Comparison of ENCODE assay signal across 23 cellular contexts in genomic region chr16:2371421-2371820, GRCh38.
"Had no signal": no experiment of that assay in that cellular context is flagged by ENCODE, and none has a peak within 500 bp of the region (broad histone marks: within the 10 kb centered on the region; RNA-seq: fewer than 3 reads in every experiment).

No MANE protein-coding gene starts in this region.

- ATAC-seq: activated T-cell treated with anti-CD3 and anti-CD28 coated beads, Interleukin-2, amount 50 U/mL, for 72 hours; natural killer cell treated with Interleukin-12 subunit alpha and Interleukin-12 subunit beta and Interleukin-15 and Interleukin-18, amount 100 ng/mL, for 72 hours; stimulated activated naive CD8-positive, alpha-beta T cell treated with anti-CD3 and anti-CD28 coated beads, Interleukin-15, Interleukin-2, amounts not matched to agents 100 U/mL and 50 U/mL, for 24 hours; T-helper 17 cell had no signal

- H3K27ac ChIP-seq: dorsolateral prefrontal cortex, esophagus squamous epithelium, left lung, neutrophil, sigmoid colon, tibial artery had no signal

- H3K9me3 Mint-ChIP-seq: activated B cell treated with CpG ODN at 0.5 μM for 24 hours; activated CD4-positive, alpha-beta memory T cell treated with anti-CD3 and anti-CD28 coated beads for 36 hours; activated naive CD4-positive, alpha-beta T cell treated with anti-CD3 and anti-CD28 coated beads for 36 hours; activated naive CD8-positive, alpha-beta T cell treated with anti-CD3 and anti-CD28 coated beads, Interleukin-2, amount 10 ng/mL, durations not matched to agents 7 days and 5 days; activated T-cell treated with anti-CD3 and anti-CD28 coated beads, Interleukin-2, amount 50 U/mL, for 72 hours; memory B cell; natural killer cell treated with Interleukin-12 subunit alpha and Interleukin-12 subunit beta and Interleukin-15 and Interleukin-18, amount 100 ng/mL, for 72 hours had no signal

- H3K4me3 ChIP-seq: dorsolateral prefrontal cortex, esophagus squamous epithelium, left lung, sigmoid colon, smooth muscle cell, tibial artery had no signal

- H3K36me3 ChIP-seq: esophagus squamous epithelium, left lung, neutrophil, sigmoid colon, tibial artery had no signal

- H3K36me3 Mint-ChIP-seq: activated CD4-positive, alpha-beta memory T cell treated with anti-CD3 and anti-CD28 coated beads for 36 hours; activated naive CD8-positive, alpha-beta T cell treated with anti-CD3 and anti-CD28 coated beads, Interleukin-2, amount 10 ng/mL, durations not matched to agents 7 days and 5 days; memory B cell; natural killer cell treated with Interleukin-12 subunit alpha and Interleukin-12 subunit beta and Interleukin-15 and Interleukin-18, amount 100 ng/mL, for 72 hours had no signal

- DNase-seq: activated B cell treated with CpG ODN at 0.5 μM for 24 hours; activated CD4-positive, alpha-beta memory T cell treated with anti-CD3 and anti-CD28 coated beads for 36 hours; activated CD4-positive, alpha-beta T cell treated with anti-CD3 and anti-CD28 coated beads for 4 hours; activated effector memory CD4-positive, alpha-beta T cell treated with Interleukin-2 at 50 U/mL for 16 hours; activated naive CD4-positive, alpha-beta T cell treated with anti-CD3 and anti-CD28 coated beads for 36 hours; activated naive CD8-positive, alpha-beta T cell treated with anti-CD3 and anti-CD28 coated beads, Interleukin-2, amount 10 ng/mL, durations not matched to agents 7 days and 5 days; activated T-cell treated with anti-CD3 and anti-CD28 coated beads, Interleukin-2, amount 50 U/mL, for 72 hours; dorsolateral prefrontal cortex; esophagus squamous epithelium; foreskin fibroblast; hippocampal formation; left lung; posterior cingulate gyrus; sigmoid colon; stimulated activated CD4-positive, alpha-beta T cell treated with anti-CD3 and anti-CD28 coated beads, Interleukin-2, amount 100 ng/mL, for 48 hours; stimulated activated naive CD8-positive, alpha-beta T cell treated with anti-CD3 and anti-CD28 coated beads, Interleukin-15, Interleukin-2, amounts not matched to agents 100 U/mL and 50 U/mL, for 24 hours; SW 1271; T-helper 17 cell; tibial artery had no signal

- H3K27ac Mint-ChIP-seq: activated B cell treated with CpG ODN at 0.5 μM for 24 hours; activated CD4-positive, alpha-beta memory T cell treated with anti-CD3 and anti-CD28 coated beads for 36 hours; activated naive CD4-positive, alpha-beta T cell treated with anti-CD3 and anti-CD28 coated beads for 36 hours; activated naive CD8-positive, alpha-beta T cell treated with anti-CD3 and anti-CD28 coated beads, Interleukin-2, amount 10 ng/mL, durations not matched to agents 7 days and 5 days; activated T-cell treated with anti-CD3 and anti-CD28 coated beads, Interleukin-2, amount 50 U/mL, for 72 hours; memory B cell; natural killer cell treated with Interleukin-12 subunit alpha and Interleukin-12 subunit beta and Interleukin-15 and Interleukin-18, amount 100 ng/mL, for 72 hours; T-helper 17 cell had no signal

- H3K4me1 Mint-ChIP-seq: activated B cell treated with CpG ODN at 0.5 μM for 24 hours; activated naive CD8-positive, alpha-beta T cell treated with anti-CD3 and anti-CD28 coated beads, Interleukin-2, amount 10 ng/mL, durations not matched to agents 7 days and 5 days; T-helper 17 cell had no signal

- H3K4me1 ChIP-seq: esophagus squamous epithelium, left lung, sigmoid colon had no signal

- H3K4me3 Mint-ChIP-seq: activated B cell treated with CpG ODN at 0.5 μM for 24 hours; activated CD4-positive, alpha-beta memory T cell treated with anti-CD3 and anti-CD28 coated beads for 36 hours; activated naive CD4-positive, alpha-beta T cell treated with anti-CD3 and anti-CD28 coated beads for 36 hours; activated naive CD8-positive, alpha-beta T cell treated with anti-CD3 and anti-CD28 coated beads, Interleukin-2, amount 10 ng/mL, durations not matched to agents 7 days and 5 days; activated T-cell treated with anti-CD3 and anti-CD28 coated beads, Interleukin-2, amount 50 U/mL, for 72 hours; memory B cell; natural killer cell treated with Interleukin-12 subunit alpha and Interleukin-12 subunit beta and Interleukin-15 and Interleukin-18, amount 100 ng/mL, for 72 hours; T-helper 17 cell had no signal

- H3K27me3 ChIP-seq: dorsolateral prefrontal cortex had no signal

- H3K9me3 ChIP-seq: esophagus squamous epithelium, left lung, neutrophil, sigmoid colon, tibial artery had no signal
